22 cellular contexts compared by ENCODE assay signal in genomic region chr11:133162228-133162627, GRCh38.
DNase-seq lines count a peak whose midpoint lies in the region; ATAC-seq, FAIRE-seq and TF ChIP-seq lines count a peak whose summit lies in the region.
"Had no signal": no experiment of that assay in that cellular context is flagged by ENCODE, and none has a peak within 500 bp of the region (broad histone marks: within the 10 kb centered on the region; RNA-seq: fewer than 3 reads in every experiment).

No MANE protein-coding gene starts in this region.

- no peaks in the 10 kb centered on the region for H3K9me3 ChIP-seq in HepG2 (ENCODE audit: low read length)
- no peaks in the 10 kb centered on the region for H3K9me3 ChIP-seq in right lobe of liver
- H3K9me3 ChIP-seq in pancreas, result no peaks in the 10 kb centered on the region
- H3K9me3 ChIP-seq in transverse colon, result no peaks in the 10 kb centered on the region
- H3K9me3 ChIP-seq in CD4-positive, alpha-beta T cell (ENCODE audit: control insufficient read depth, low read length), result no peaks in the 10 kb centered on the region
- H3K9me3 ChIP-seq: A549 had no signal

- H3K4me1 ChIP-seq in HepG2 (ENCODE audit: insufficient read depth, low read length) (peaks cover 6% of the 10 kb centered on the region; the same call in 1 of the 2 replicates), right lobe of liver (no peaks in the 10 kb centered on the region), pancreas (peaks cover 4 to 7% (median 5%) of the 10 kb centered on the region in 3 donors), transverse colon (peaks cover 0 to 6% (median 0%) of the 10 kb centered on the region in 4 donors)
- H3K4me1 ChIP-seq: A549 had no signal

- H3K4me3 ChIP-seq in HepG2 (replicated peaks in 1 of 3; ENCODE audit: insufficient read depth in 1 of 3, low read depth in 2 of 3, low read length in 3 of 3) (no peak overlapping the region), right lobe of liver (no peak overlapping the region), pancreas (no peak overlapping the region), transverse colon (no peak overlapping the region)
- H3K4me3 ChIP-seq: A549 had no signal

- H3K4me1 Mint-ChIP-seq in CD4-positive, alpha-beta T cell (ENCODE audit: low read depth), result no peaks in the 10 kb centered on the region

- TF ChIP-seq EP300 in HepG2 (IDR thresholded peaks at IDR 0.05; ENCODE audit: low read depth in 2 of 2, low read length in 2 of 2) (no peak), HepG2 (CRISPR knock-in tag; IDR thresholded peaks at IDR 0.05; ENCODE audit: borderline replicate concordance) (no peak), transverse colon (IDR thresholded peaks at IDR 0.05; ENCODE audit: low read depth) (no peak)

- WGBS in HepG2 (ENCODE audit: low lambda C conversion rate), result 11% methylated on average over 12 of the region's 12 CpGs
- 58% methylated on average over 9 of the region's 12 CpGs for WGBS in right lobe of liver (ENCODE audit: insufficient coverage, low coverage, low lambda C conversion rate, missing lambda C conversion rate)
- whole genome bisulfite sequencing in pancreas, 2 donors, result 9 to 15% methylated on average over 12 of the region's 12 CpGs
- 55 to 64% methylated on average over 8 to 12 of the region's 12 CpGs for WGBS in transverse colon (ENCODE audit: low coverage in 1 of 2), 2 donors

- H3K9me3 Mint-ChIP-seq in CD4-positive, alpha-beta T cell, result no peaks in the 10 kb centered on the region

- ATAC-seq in HepG2 (no peak), right lobe of liver (no peak), pancreas (peak; percentile 79 to 88 (median 82))
- ATAC-seq in CD4-positive, alpha-beta T cell (ENCODE audit: poor library complexity), result no peak
- ATAC-seq: A549, HCT116 had no signal

- no peak overlapping the region for H3K27ac Mint-ChIP-seq in CD4-positive, alpha-beta T cell
- H3K27ac Mint-ChIP-seq: CD4-positive, alpha-beta memory T cell; HFFc6 had no signal

- no TSS peak for BruUV-seq in HepG2 (replicated peaks; lab: Mats Ljungman, UMichigan)

- H3K27me3 Mint-ChIP-seq in CD4-positive, alpha-beta T cell, result peaks cover 5% of the 10 kb centered on the region

- H3K4me2 ChIP-seq in HepG2 (ENCODE audit: low read depth, low read length), result no peak overlapping the region
- H3K4me2 ChIP-seq: A549 had no signal

- H4K20me1 ChIP-seq in HepG2 (ENCODE audit: insufficient read depth, low read length), result no peaks in the 10 kb centered on the region

- intact Hi-C loops in HepG2 (cut with micrococcal nuclease; ENCODE audit: unreplicated experiment), result loop anchor here (2.0 kb wide), 1 partner anchor 83 kb away; no protein-coding TSS in a partner anchor
- intact Hi-C loops in right lobe of liver (cut with DNase I), result no loop called here
- intact Hi-C loops in pancreas (cut with DNase I), result no loop called here
- intact Hi-C loops in transverse colon (cut with DNase I; ENCODE audit: low total_unique reads), result no loop called here
- intact Hi-C loops in CD4-positive, alpha-beta T cell (cut with DNase I, micrococcal nuclease), result no loop called here

- H3K36me3 ChIP-seq in HepG2 (replicated peaks in 1 of 2; ENCODE audit: control insufficient read depth in 1 of 2, insufficient read depth in 2 of 2, low read length in 2 of 2) (no peaks in the 10 kb centered on the region), right lobe of liver (no peaks in the 10 kb centered on the region), pancreas (no peaks in the 10 kb centered on the region), transverse colon (no peaks in the 10 kb centered on the region)

- no peaks in the 10 kb centered on the region for H3K79me2 ChIP-seq in HepG2 (ENCODE audit: insufficient read depth, low read length)

- H3K4me3 Mint-ChIP-seq in CD4-positive, alpha-beta T cell, result no peak overlapping the region
- H3K4me3 Mint-ChIP-seq: CD4-positive, alpha-beta memory T cell; HFFc6 had no signal

- FAIRE-seq in HepG2 (lab: Jason Lieb, UNC) (no peak), pancreas (lab: Jason Lieb, UNC) (no peak)
- FAIRE-seq: A549, GM12892, GM18507 had no signal

- TF ChIP-seq RAD21 in HepG2 (CRISPR knock-in tag; IDR thresholded peaks at IDR 0.05), result no peak

- H3K36me3 Mint-ChIP-seq in CD4-positive, alpha-beta T cell (ENCODE audit: low read depth), result no peaks in the 10 kb centered on the region
- H3K36me3 Mint-ChIP-seq: CD4-positive, alpha-beta memory T cell had no signal

- DNase-seq in HepG2 (ENCODE audit: low spot score), result no peak
- DNase-seq in right lobe of liver, result no peak
- DNase-seq in left kidney (ENCODE audit: low read depth, low spot score), result peak; percentile 11
- DNase-seq in pancreas, result peak; percentile 27 to 59 (median 44)
- DNase-seq in transverse colon, result peak; percentile 12
- DNase-seq in NCI-H748 treated with DMSO at 0.1 percent for 48 hours (lab: John Stamatoyannopoulos, UW), result no peak
- DNase-seq in epidermal melanocyte (ENCODE audit: insufficient read length, low spot score), result no peak
- DNase-seq in CD4-positive, alpha-beta T cell, result no peak
- DNase-seq: AML-193; CD4-positive, alpha-beta memory T cell; DMS153; DMS79; GDM1; GOT3; H7; HFFc6 had no signal

- H3K27me3 ChIP-seq in HepG2 (ENCODE audit: control insufficient read depth in 1 of 2, insufficient read depth in 2 of 2, low read length in 2 of 2) (peaks cover 2 to 31% of the 10 kb centered on the region in 2 experiments; a peak in 4 of 5 replicates), right lobe of liver (no peaks in the 10 kb centered on the region), pancreas (no peaks in the 10 kb centered on the region), transverse colon (peaks cover 13% of the 10 kb centered on the region)
- H3K27me3 ChIP-seq in CD4-positive, alpha-beta T cell (ENCODE audit: control insufficient read depth, insufficient read depth, low read length), result no peaks in the 10 kb centered on the region

- POLR2A ChIA-PET in HepG2 (lab: Yijun Ruan, JAX), result no interaction called here
- POLR2A ChIA-PET in CD4-positive, alpha-beta T cell (lab: Charles Lee), result no interaction called here

- no peak for TF ChIP-seq POLR2A in HepG2 (IDR thresholded peaks at IDR 0.05; ENCODE audit: insufficient read depth in 1 of 2, low read depth in 2 of 2, low read length in 2 of 2)
- TF ChIP-seq POLR2A in right lobe of liver (IDR thresholded peaks at IDR 0.05), result no peak
- no peak for TF ChIP-seq POLR2A in transverse colon (IDR thresholded peaks at IDR 0.05)

- H2AFZ ChIP-seq in HepG2 (ENCODE audit: low read length), result no peak overlapping the region

- in situ Hi-C loops in HepG2 (cut with HindIII; ENCODE audit: extremely low pct_ligation_motif_present, low pct_unique_long_range_greater_than_20kb) (no loop called here), transverse colon (cut with MboI; ENCODE audit: low pct_ligation_motif_present in 1 of 4, low pct_unique_long_range_greater_than_20kb in 1 of 4, low sequenced_read_pairs in 3 of 4) (no loop called here)

- H3K27ac ChIP-seq in HepG2 (ENCODE audit: extremely low read length, insufficient read depth, low read length) (no peak overlapping the region), right lobe of liver (no peak overlapping the region), pancreas (no peak overlapping the region), transverse colon (no peak overlapping the region)
- H3K27ac ChIP-seq in CD4-positive, alpha-beta T cell (ENCODE audit: low read depth, low read length), result no peak overlapping the region
- H3K27ac ChIP-seq: 22Rv1, A549, C4-2B had no signal

- CTCF ChIA-PET in HepG2 (lab: Yijun Ruan, JAX; ENCODE audit: low intra/inter-chr PET ratio, low total read pairs), result no interaction called here
- CTCF ChIA-PET in CD4-positive, alpha-beta T cell (lab: Charles Lee), result no interaction called here

- TF ChIP-seq CTCF in HepG2 (CRISPR knock-in tag; IDR thresholded peaks at IDR 0.05) (no peak), right lobe of liver (IDR thresholded peaks at IDR 0.05) (no peak), pancreas (IDR thresholded peaks at IDR 0.05) (no peak), transverse colon (IDR thresholded peaks at IDR 0.05) (no peak)
- TF ChIP-seq CTCF in CD4-positive, alpha-beta T cell (IDR thresholded peaks at IDR 0.05), result no peak

- no peak overlapping the region for H3K9ac ChIP-seq in HepG2 (ENCODE audit: insufficient read depth, low read depth, low read length)

TF ChIP-seq in HepG2, 621 proteins besides CTCF, POLR2A, EP300 and RAD21:
- no peak for TF ChIP-seq TARDBP (CRISPR knock-in tag; IDR thresholded peaks at IDR 0.05)
- peak; percentile 38 for TF ChIP-seq HNF4A (CRISPR knock-in tag; IDR thresholded peaks at IDR 0.05)
- TF ChIP-seq ZSCAN30 (CRISPR knock-in tag; IDR thresholded peaks at IDR 0.05), result no peak

Comparison
In these comparisons a context has a peak if more than half of its experiments do, and no peak if none do; other contexts are left out.
1. ATAC-seq: peak in pancreas (4 of 4); none in HepG2 (single experiment), right lobe of liver (0 of 4) and CD4-positive, alpha-beta T cell (single experiment).
2. DNase-seq: peak in left kidney (single experiment), pancreas (6 of 6) and transverse colon (single experiment); none in HepG2 (single experiment), right lobe of liver (0 of 3), NCI-H748 treated with DMSO at 0.1 percent for 48 hours (single experiment), epidermal melanocyte (single experiment) and CD4-positive, alpha-beta T cell (0 of 10).